ENCODE assay signal across 35 cellular contexts in the genomic region with DNA sequence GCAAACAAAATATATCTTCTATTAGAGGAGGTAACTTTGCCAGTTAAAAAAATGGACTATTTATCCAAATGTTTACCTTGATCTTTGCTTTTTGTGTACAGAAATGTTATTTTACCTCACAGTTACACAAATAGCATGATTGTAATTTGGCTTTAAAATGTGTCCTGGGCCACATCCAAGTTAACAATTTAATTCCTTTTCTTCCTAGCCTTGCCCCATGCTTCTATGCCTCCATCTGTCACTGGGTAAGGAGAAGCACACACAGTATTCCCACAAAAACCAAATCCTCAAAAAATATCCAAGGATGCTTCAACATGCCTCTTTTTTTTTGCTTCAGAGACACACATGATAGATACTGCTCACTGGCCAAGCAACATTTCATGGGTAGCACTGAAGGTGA. TPM values are rescaled to one million over a fixed set of nuclear protein-coding genes. Genes with fewer than 3 reads are reported as not detected.
"Had no signal": no experiment of that assay in that cellular context is flagged by ENCODE, and none has a peak within 500 bp of the region (broad histone marks: within the 10 kb centered on the region; RNA-seq: fewer than 3 reads in every experiment).

No MANE protein-coding gene starts in this region.

- H3K27me3 Mint-ChIP-seq: activated B cell treated with CpG ODN at 0.5 μM for 24 hours; activated CD4-positive, alpha-beta T cell treated with anti-CD3 and anti-CD28 coated beads, Interleukin-2, amount 10 ng/mL, durations not matched to agents 24 days and 14 days had no signal

- H3K36me3 Mint-ChIP-seq: activated CD4-positive, alpha-beta memory T cell treated with anti-CD3 and anti-CD28 coated beads for 36 hours; activated naive CD4-positive, alpha-beta T cell treated with anti-CD3 and anti-CD28 coated beads, Interleukin-2, amount 10 ng/mL, durations not matched to agents 7 days and 5 days; activated naive CD4-positive, alpha-beta T cell treated with anti-CD3 and anti-CD28 coated beads, Interleukin-2, amount 50 U/mL, for 24 hours; activated naive CD8-positive, alpha-beta T cell; activated naive CD8-positive, alpha-beta T cell treated with anti-CD3 and anti-CD28 coated beads, Interleukin-2, amount 10 ng/mL, durations not matched to agents 7 days and 5 days; brain had no signal

- H3K4me3 Mint-ChIP-seq: activated B cell treated with CpG ODN at 0.5 μM for 24 hours; activated CD4-positive, alpha-beta memory T cell treated with anti-CD3 and anti-CD28 coated beads for 36 hours; activated CD4-positive, alpha-beta T cell treated with anti-CD3 and anti-CD28 coated beads, Interleukin-2, amount 10 ng/mL, durations not matched to agents 24 days and 14 days; activated CD8-positive, alpha-beta T cell treated with anti-CD3 and anti-CD28 coated beads for 36 hours; activated naive CD4-positive, alpha-beta T cell treated with anti-CD3 and anti-CD28 coated beads, Interleukin-2, amount 10 ng/mL, durations not matched to agents 7 days and 5 days; activated naive CD4-positive, alpha-beta T cell treated with anti-CD3 and anti-CD28 coated beads, Interleukin-2, amount 50 U/mL, for 24 hours; activated naive CD8-positive, alpha-beta T cell; activated naive CD8-positive, alpha-beta T cell treated with anti-CD3 and anti-CD28 coated beads, Interleukin-2, amount 10 ng/mL, durations not matched to agents 7 days and 5 days; activated naive CD8-positive, alpha-beta T cell treated with anti-CD3 and anti-CD28 coated beads, Interleukin-2, amount 50 U/mL, for 24 hours; activated T-cell treated with anti-CD3 and anti-CD28 coated beads, Interleukin-2, amount 50 U/mL, for 24 hours; brain; central memory CD8-positive, alpha-beta T cell; T-helper 1 cell treated with Interleukin-12 subunit alpha and Interleukin-12 subunit beta and Interleukin-4 antibody, amounts not matched to agents 30 μg/mL and 1 μg/mL, for 36 hours; T-helper 2 cell treated with Interferon-gamma antibody and Interleukin-4, amounts not matched to agents 5 μg/mL and 100 μg/mL, for 36 hours had no signal

- H3K4me1 Mint-ChIP-seq: activated B cell treated with CpG ODN at 0.5 μM for 24 hours; activated CD4-positive, alpha-beta T cell treated with anti-CD3 and anti-CD28 coated beads, Interleukin-2, amount 10 ng/mL, durations not matched to agents 24 days and 14 days; activated naive CD4-positive, alpha-beta T cell treated with anti-CD3 and anti-CD28 coated beads, Interleukin-2, amount 10 ng/mL, durations not matched to agents 7 days and 5 days; activated naive CD4-positive, alpha-beta T cell treated with anti-CD3 and anti-CD28 coated beads, Interleukin-2, amount 50 U/mL, for 24 hours; activated naive CD8-positive, alpha-beta T cell treated with anti-CD3 and anti-CD28 coated beads, Interleukin-2, amount 10 ng/mL, durations not matched to agents 7 days and 5 days; activated naive CD8-positive, alpha-beta T cell treated with anti-CD3 and anti-CD28 coated beads, Interleukin-2, amount 50 U/mL, for 24 hours; brain; central memory CD8-positive, alpha-beta T cell had no signal

- H3K9me3 Mint-ChIP-seq: activated B cell treated with CpG ODN at 0.5 μM for 24 hours; activated CD4-positive, alpha-beta memory T cell treated with anti-CD3 and anti-CD28 coated beads for 36 hours; activated CD4-positive, alpha-beta T cell treated with anti-CD3 and anti-CD28 coated beads, Interleukin-2, amount 10 ng/mL, durations not matched to agents 24 days and 14 days; activated CD8-positive, alpha-beta T cell treated with anti-CD3 and anti-CD28 coated beads for 36 hours; activated naive CD4-positive, alpha-beta T cell treated with anti-CD3 and anti-CD28 coated beads, Interleukin-2, amount 10 ng/mL, durations not matched to agents 7 days and 5 days; activated naive CD4-positive, alpha-beta T cell treated with anti-CD3 and anti-CD28 coated beads, Interleukin-2, amount 50 U/mL, for 24 hours; activated naive CD8-positive, alpha-beta T cell treated with anti-CD3 and anti-CD28 coated beads, Interleukin-2, amount 50 U/mL, for 24 hours; activated T-cell treated with anti-CD3 and anti-CD28 coated beads, Interleukin-2, amount 50 U/mL, for 24 hours; activated T-helper 2 cell treated with anti-CD3 and anti-CD28 coated beads, Interferon-gamma antibody, Interleukin-2, Interleukin-4, amounts not matched to agents 10 μg/mL and 5 μg/mL and 100 μg/mL, durations not matched to agents 14 hours and 24 hours and 36 hours; central memory CD8-positive, alpha-beta T cell; T-helper 1 cell treated with Interleukin-12 subunit alpha and Interleukin-12 subunit beta and Interleukin-4 antibody, amounts not matched to agents 30 μg/mL and 1 μg/mL, for 36 hours; T-helper 2 cell treated with Interferon-gamma antibody and Interleukin-4, amounts not matched to agents 5 μg/mL and 100 μg/mL, for 36 hours had no signal

- DNase-seq: activated B cell treated with CpG ODN at 0.5 μM for 24 hours; activated CD4-positive, alpha-beta memory T cell treated with anti-CD3 and anti-CD28 coated beads for 36 hours; activated CD4-positive, alpha-beta T cell treated with anti-CD3 and anti-CD28 coated beads for 4 hours; activated CD4-positive, alpha-beta T cell treated with anti-CD3 and anti-CD28 coated beads, Interleukin-2, amount 10 ng/mL, durations not matched to agents 24 days and 14 days; activated CD4-positive, alpha-beta T cell treated with anti-CD3 and anti-CD28 coated beads, Interleukin-2, amount 50 U/mL, for 1 hour; activated CD4-positive, alpha-beta T cell treated with anti-CD3 and anti-CD28 coated beads, Interleukin-2, amount 50 U/mL, for 4 hours; activated CD4-positive, CD25-positive, alpha-beta regulatory T cell treated with anti-CD3 and anti-CD28 coated beads, Interleukin-2, amount 50 U/mL, for 72 hours; activated CD8-positive, alpha-beta memory T cell treated with anti-CD3 and anti-CD28 coated beads, Interleukin-2, amount 50 U/mL, for 48 hours; activated CD8-positive, alpha-beta T cell treated with anti-CD3 and anti-CD28 coated beads for 36 hours; activated effector memory CD4-positive, alpha-beta T cell treated with Interleukin-2 at 50 U/mL for 16 hours; activated gamma-delta T cell; activated naive CD4-positive, alpha-beta T cell treated with anti-CD3 and anti-CD28 coated beads, Interleukin-2, amount 10 ng/mL, durations not matched to agents 7 days and 5 days; activated naive CD4-positive, alpha-beta T cell treated with Interleukin-2 at 50 U/mL for 16 hours; activated naive CD8-positive, alpha-beta T cell treated with anti-CD3 and anti-CD28 coated beads, Interleukin-2, amount 10 ng/mL, durations not matched to agents 7 days and 5 days; activated naive CD8-positive, alpha-beta T cell treated with anti-CD3 and anti-CD28 coated beads, Interleukin-2, amount 50 U/mL, for 24 hours; activated T-cell treated with anti-CD3 and anti-CD28 coated beads, Interleukin-2, amount 50 U/mL, for 24 hours; activated T-cell treated with anti-CD3 and anti-CD28 coated beads, Interleukin-2, amount 50 U/mL, for 48 hours; amygdala; anterior cingulate cortex; caudate nucleus; colonic mucosa; T-helper 2 cell; T-helper 9 cell had no signal

- H3K27ac Mint-ChIP-seq: activated B cell treated with CpG ODN at 0.5 μM for 24 hours; activated CD4-positive, alpha-beta memory T cell treated with anti-CD3 and anti-CD28 coated beads for 36 hours; activated CD4-positive, alpha-beta T cell treated with anti-CD3 and anti-CD28 coated beads, Interleukin-2, amount 10 ng/mL, durations not matched to agents 24 days and 14 days; activated CD8-positive, alpha-beta T cell treated with anti-CD3 and anti-CD28 coated beads for 36 hours; activated naive CD4-positive, alpha-beta T cell treated with anti-CD3 and anti-CD28 coated beads, Interleukin-2, amount 10 ng/mL, durations not matched to agents 7 days and 5 days; activated naive CD4-positive, alpha-beta T cell treated with anti-CD3 and anti-CD28 coated beads, Interleukin-2, amount 50 U/mL, for 24 hours; activated naive CD8-positive, alpha-beta T cell; activated naive CD8-positive, alpha-beta T cell treated with anti-CD3 and anti-CD28 coated beads, Interleukin-2, amount 10 ng/mL, durations not matched to agents 7 days and 5 days; activated naive CD8-positive, alpha-beta T cell treated with anti-CD3 and anti-CD28 coated beads, Interleukin-2, amount 50 U/mL, for 24 hours; activated T-cell treated with anti-CD3 and anti-CD28 coated beads, Interleukin-2, amount 50 U/mL, for 24 hours; activated T-helper 2 cell treated with anti-CD3 and anti-CD28 coated beads, Interferon-gamma antibody, Interleukin-2, Interleukin-4, amounts not matched to agents 10 μg/mL and 5 μg/mL and 100 μg/mL, durations not matched to agents 14 hours and 24 hours and 36 hours; brain; T-helper 1 cell treated with Interleukin-12 subunit alpha and Interleukin-12 subunit beta and Interleukin-4 antibody, amounts not matched to agents 30 μg/mL and 1 μg/mL, for 36 hours; T-helper 2 cell treated with Interferon-gamma antibody and Interleukin-4, amounts not matched to agents 5 μg/mL and 100 μg/mL, for 36 hours had no signal

RNA-seq across cellular contexts. Expression of a gene that starts 30.9 kb away (rescaled TPM):
- total RNA-seq: activated B cell treated with CpG ODN at 0.5 μM for 24 hours; activated CD4-positive, alpha-beta memory T cell treated with anti-CD3 and anti-CD28 coated beads for 36 hours; activated CD4-positive, alpha-beta T cell treated with anti-CD3 and anti-CD28 coated beads, Interleukin-2, amount 10 ng/mL, durations not matched to agents 24 days and 14 days; activated CD8-positive, alpha-beta memory T cell treated with anti-CD3 and anti-CD28 coated beads for 36 hours; activated CD8-positive, alpha-beta T cell treated with anti-CD3 and anti-CD28 coated beads for 36 hours; activated naive CD8-positive, alpha-beta T cell treated with anti-CD3 and anti-CD28 coated beads, Interleukin-2, amount 10 ng/mL, durations not matched to agents 7 days and 5 days; activated T-helper 2 cell treated with anti-CD3 and anti-CD28 coated beads, Interferon-gamma antibody, Interleukin-2, Interleukin-4, amounts not matched to agents 10 μg/mL and 5 μg/mL and 100 μg/mL, durations not matched to agents 14 hours and 24 hours and 36 hours; ascending aorta; bronchial epithelial cell; cardiac muscle cell; chondrocyte; colonic mucosa had no signal
